Comparison of ENCODE assay signal across 20 cellular contexts in the genomic region with DNA sequence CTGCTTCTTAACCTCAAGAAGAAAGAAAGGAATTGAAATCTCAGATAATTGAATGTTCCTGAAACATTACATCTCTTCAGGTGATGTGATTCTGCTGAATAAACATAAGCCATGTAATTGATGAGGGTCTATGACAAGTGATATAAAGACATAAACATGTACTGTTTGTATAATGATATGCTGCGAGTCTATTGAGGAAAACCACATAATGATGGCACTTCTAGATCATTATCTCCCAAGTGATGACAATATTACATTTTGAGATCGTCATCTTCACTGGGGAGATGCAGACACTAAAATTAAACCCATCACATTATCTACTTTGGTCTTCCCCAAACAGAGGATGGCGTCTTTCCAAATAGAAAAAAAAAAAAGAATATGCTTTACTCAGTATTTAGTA. TPM values are rescaled to one million over a fixed set of nuclear protein-coding genes. Genes with fewer than 3 reads are reported as not detected.
A peak's percentile ranks its signal among the peaks of the same experiment; 100 is the strongest.
DNase-seq lines count a peak whose midpoint lies in the region; ATAC-seq and TF ChIP-seq lines count a peak whose summit lies in the region.
"Had no signal": no experiment of that assay in that cellular context is flagged by ENCODE, and none has a peak within 500 bp of the region (broad histone marks: within the 10 kb centered on the region; RNA-seq: fewer than 3 reads in every experiment).

No MANE protein-coding gene starts in this region.

- no peaks in the 10 kb centered on the region for H3K36me3 Mint-ChIP-seq in progenitor cell of endocrine pancreas (ENCODE audit: insufficient read depth)
- H3K36me3 Mint-ChIP-seq: naive thymus-derived CD8-positive, alpha-beta T cell had no signal

- H3K9me3 Mint-ChIP-seq in progenitor cell of endocrine pancreas (ENCODE audit: low read depth), result no peaks in the 10 kb centered on the region
- H3K9me3 Mint-ChIP-seq: activated T-cell treated with anti-CD3 and anti-CD28 coated beads, Interleukin-2, amount 50 U/mL, for 24 hours; naive thymus-derived CD8-positive, alpha-beta T cell had no signal

- no peaks in the 10 kb centered on the region for H3K36me3 ChIP-seq in skeletal muscle tissue (ENCODE audit: control insufficient read depth in 3 of 3, insufficient read depth in 3 of 3, low read length in 3 of 3)
- H3K36me3 ChIP-seq: adrenal gland, colonic mucosa, right lobe of liver had no signal

- DNase-seq in NCI-H1417 (lab: John Stamatoyannopoulos, UW), result peak in 2 of 3 experiments; percentile 70 to 91
- no peak for DNase-seq in NCI-H1417 treated with DMSO at 0.1 percent for 48 hours (lab: John Stamatoyannopoulos, UW)
- DNase-seq in NCI-H187 treated with DMSO at 0.1 percent for 48 hours (lab: John Stamatoyannopoulos, UW), result peak; percentile 80
- DNase-seq in SK-N-DZ (ENCODE audit: low spot score), result peak; percentile 34
- DNase-seq in progenitor cell of endocrine pancreas (ENCODE audit: low spot score, unreplicated experiment), result no peak
- DNase-seq in stimulated activated CD4-positive, alpha-beta T cell treated with anti-CD3 and anti-CD28 coated beads, Interleukin-4, amount 100 ng/mL, for 1 hour, result no peak
- DNase-seq: 8988T; activated CD4-positive, alpha-beta T cell treated with anti-CD3 and anti-CD28 coated beads for 1 hour; activated T-cell treated with anti-CD3 and anti-CD28 coated beads, Interleukin-2, amount 50 U/mL, for 24 hours; colonic mucosa; DMS79; glutamatergic neuron; naive thymus-derived CD8-positive, alpha-beta T cell; NCI-H1694 treated with DMSO at 0.1 percent for 48 hours; NCI-H524 treated with DMSO at 0.1 percent for 48 hours; right lobe of liver; substantia nigra had no signal

- peaks cover 10% of the 10 kb centered on the region for H3K27me3 Mint-ChIP-seq in progenitor cell of endocrine pancreas

- ATAC-seq in HG03135 (IDR thresholded peaks at IDR 0.05; ENCODE audit: unreplicated experiment), result no peak
- ATAC-seq: naive thymus-derived CD8-positive, alpha-beta T cell had no signal

- no peaks in the 10 kb centered on the region for H3K4me1 ChIP-seq in skeletal muscle tissue (ENCODE audit: control insufficient read depth in 3 of 3, insufficient read depth in 3 of 3, low read length in 3 of 3)
- H3K4me1 ChIP-seq: adrenal gland, colonic mucosa, right lobe of liver had no signal

- peaks cover 7% of the 10 kb centered on the region for H3K4me1 Mint-ChIP-seq in progenitor cell of endocrine pancreas (ENCODE audit: low read depth)
- H3K4me1 Mint-ChIP-seq: naive thymus-derived CD8-positive, alpha-beta T cell had no signal

- no peak overlapping the region for H3K9ac ChIP-seq in skeletal muscle tissue (ENCODE audit: low read depth in 1 of 3, low read length in 3 of 3)

- no peak overlapping the region for H3K4me3 ChIP-seq in skeletal muscle tissue (ENCODE audit: low read length in 3 of 3)
- H3K4me3 ChIP-seq: colonic mucosa had no signal

- no peak for TF ChIP-seq CTCF in progenitor cell of endocrine pancreas (IDR thresholded peaks at IDR 0.05; ENCODE audit: unreplicated experiment)

- H3K9me3 ChIP-seq in skeletal muscle tissue (ENCODE audit: control insufficient read depth in 3 of 3, low read length in 3 of 3), result no peaks in the 10 kb centered on the region
- H3K9me3 ChIP-seq: adrenal gland, colonic mucosa, right lobe of liver had no signal

- no peak overlapping the region for H3K4me3 Mint-ChIP-seq in progenitor cell of endocrine pancreas (ENCODE audit: low read depth)
- H3K4me3 Mint-ChIP-seq: activated T-cell treated with anti-CD3 and anti-CD28 coated beads, Interleukin-2, amount 50 U/mL, for 24 hours; naive thymus-derived CD8-positive, alpha-beta T cell had no signal

- H3K27me3 ChIP-seq in skeletal muscle tissue (ENCODE audit: control insufficient read depth in 3 of 3, insufficient read depth in 3 of 3, low read length in 3 of 3), result no peaks in the 10 kb centered on the region
- H3K27me3 ChIP-seq: colonic mucosa, right lobe of liver had no signal

- no peak overlapping the region for H3K27ac Mint-ChIP-seq in progenitor cell of endocrine pancreas
- H3K27ac Mint-ChIP-seq: activated T-cell treated with anti-CD3 and anti-CD28 coated beads, Interleukin-2, amount 50 U/mL, for 24 hours; naive thymus-derived CD8-positive, alpha-beta T cell had no signal

- peak overlapping the region; percentile 28 for H3K27ac ChIP-seq in skeletal muscle tissue (ENCODE audit: low read depth, low read length)
- H3K27ac ChIP-seq: colonic mucosa had no signal

RNA-seq across cellular contexts. Expression of a gene that starts 0.5 kb away (rescaled TPM):
- not detected in 2 replicates for polyA plus RNA-seq in SK-N-DZ (2014; cell fraction: cytosol; rRNA removed)
- 0.06 TPM in 1 of 2 replicates, not detected in the other for polyA plus RNA-seq in SK-N-DZ (2014; cell fraction: nucleus; rRNA removed)
- 19.3 TPM for total RNA-seq in skeletal muscle tissue
- total RNA-seq in progenitor cell of endocrine pancreas, result 0.38 and 0.55 TPM in 2 replicates
- total RNA-seq: naive thymus-derived CD8-positive, alpha-beta T cell had no signal
- polyA plus RNA-seq: naive thymus-derived CD8-positive, alpha-beta T cell had no signal

Comparison
In these comparisons a context has a peak if more than half of its experiments do, and no peak if none do; other contexts are left out.
1. DNase-seq: peak in NCI-H1417 (2 of 3), NCI-H187 treated with DMSO at 0.1 percent for 48 hours (single experiment) and SK-N-DZ (single experiment); none in NCI-H1417 treated with DMSO at 0.1 percent for 48 hours (single experiment), progenitor cell of endocrine pancreas (single experiment) and stimulated activated CD4-positive, alpha-beta T cell treated with anti-CD3 and anti-CD28 coated beads, Interleukin-4, amount 100 ng/mL, for 1 hour (single experiment).
2. RNA of a gene that starts 0.5 kb away (total RNA-seq): 19.3 TPM in skeletal muscle tissue (single experiment); 0.38 to 0.55 TPM in progenitor cell of endocrine pancreas; every median in the first group is over 10 times any median in the second.